Comparison of ENCODE assay signal across 8 cellular contexts in genomic region chr4:98113005-98113404, GRCh38. TPM values are rescaled to one million over a fixed set of nuclear protein-coding genes. Genes with fewer than 3 reads are reported as not detected.
A peak's percentile ranks its signal among the peaks of the same experiment; 100 is the strongest.
DNase-seq lines count a peak whose midpoint lies in the region; ATAC-seq and TF ChIP-seq lines count a peak whose summit lies in the region.

No MANE protein-coding gene starts in this region.

- no peak overlapping the region for H3K4me3 ChIP-seq in HFF-Myc (replicated peaks; ENCODE audit: low read depth, low read length)

- H3K36me3 Mint-ChIP-seq in mesothelial cell of epicardium = no peaks in the 10 kb centered on the region

- peaks cover 3% of the 10 kb centered on the region for H3K4me1 Mint-ChIP-seq in mesothelial cell of epicardium

- DNase-seq in AG20443 (ENCODE audit: low spot score) = peak; percentile 13
- peak; percentile 3 for DNase-seq in HFF-Myc (ENCODE audit: extremely low read depth, low read depth)
- DNase-seq in iris pigment epithelial cell (ENCODE audit: low read depth) = peak; percentile 54
- no peak for DNase-seq in NCI-H2107 (lab: John Stamatoyannopoulos, UW)
- no peak for DNase-seq in activated T-cell treated with anti-CD3 and anti-CD28 coated beads, Interleukin-2, amount 50 U/mL, for 1 hour
- no peak for DNase-seq in GM19240 (ENCODE audit: insufficient read length, low spot score)
- DNase-seq in mesothelial cell of epicardium (ENCODE audit: low spot score in 2 of 2, unreplicated experiment in 2 of 2) = no peak

- H3K27ac Mint-ChIP-seq in mesothelial cell of epicardium = no peak overlapping the region

- H3K4me3 Mint-ChIP-seq in mesothelial cell of epicardium = no peak overlapping the region

- ATAC-seq in SK-N-SH treated with all-trans-retinoic acid at 6 μM for 48 hours = peak; percentile 82

- no peaks in the 10 kb centered on the region for H3K27me3 Mint-ChIP-seq in mesothelial cell of epicardium (ENCODE audit: low read depth)

- peaks cover 8% of the 10 kb centered on the region for H3K9me3 Mint-ChIP-seq in mesothelial cell of epicardium

- TF ChIP-seq CTCF in HFF-Myc (IDR thresholded peaks at IDR 0.05; ENCODE audit: low read depth, low read length, missing control alignments) (peak; percentile 17), mesothelial cell of epicardium (IDR thresholded peaks at IDR 0.05; ENCODE audit: unreplicated experiment) (no peak)

TF ChIP-seq in SK-N-SH treated with all-trans-retinoic acid at 6 μM for 48 hours, 23 proteins besides CTCF, POLR2A, EP300 and RAD21:
- TF ChIP-seq ZFP3 (CRISPR knock-in tag; IDR thresholded peaks at IDR 0.05) (no peak), TOX (CRISPR knock-in tag; IDR thresholded peaks at IDR 0.05; ENCODE audit: borderline replicate concordance) (no peak), ZNF70 (CRISPR knock-in tag; IDR thresholded peaks at IDR 0.05) (no peak), GLIS3 (CRISPR knock-in tag; IDR thresholded peaks at IDR 0.05) (no peak), CSRNP3 (CRISPR knock-in tag; IDR thresholded peaks at IDR 0.05) (no peak), CSDC2 (CRISPR knock-in tag; IDR thresholded peaks at IDR 0.05) (no peak)

RNA-seq across cellular contexts. Expression of gene STPG2, which starts 30.3 kb away (rescaled TPM):
- total RNA-seq in mesothelial cell of epicardium = 0.85 to 0.97 TPM (median 0.88 TPM) in 3 replicates

Comparison
In these comparisons a context has a peak if more than half of its experiments do, and no peak if none do; other contexts are left out.
1. DNase-seq: peak in AG20443 (single experiment), HFF-Myc (single experiment) and iris pigment epithelial cell (single experiment); none in NCI-H2107 (single experiment), activated T-cell treated with anti-CD3 and anti-CD28 coated beads, Interleukin-2, amount 50 U/mL, for 1 hour (single experiment), GM19240 (single experiment) and mesothelial cell of epicardium (0 of 2).